Comparison of ENCODE assay signal across 2 cellular contexts in genomic region chr7:98774893-98775292, GRCh38.
TF ChIP-seq lines count a peak whose summit lies in the region.

No MANE protein-coding gene starts in this region.

TF ChIP-seq in SK-N-SH, 30 proteins besides CTCF, POLR2A, EP300 and RAD21 (continued from another document):
- no peak for TF ChIP-seq IRF3 (IDR thresholded peaks at IDR 0.05; ENCODE audit: low read depth, low read length)

TF ChIP-seq in SK-N-SH treated with all-trans-retinoic acid at 6 μM for 48 hours, 23 proteins besides CTCF, POLR2A, EP300 and RAD21 (continued from another document):
- TF ChIP-seq POU6F1 (CRISPR knock-in tag; IDR thresholded peaks at IDR 0.05; ENCODE audit: borderline replicate concordance, low read depth): no peak
- no peak for TF ChIP-seq ZFP3 (CRISPR knock-in tag; IDR thresholded peaks at IDR 0.05)
- no peak for TF ChIP-seq PPARA (CRISPR knock-in tag; IDR thresholded peaks at IDR 0.05; ENCODE audit: borderline replicate concordance)
